11 cellular contexts compared by ENCODE assay signal in genomic region chr11:1875786-1876335, GRCh38. TPM values are rescaled to one million over a fixed set of nuclear protein-coding genes. Genes with fewer than 3 reads are reported as not detected.
DNase-seq lines count a peak whose midpoint lies in the region; ATAC-seq, FAIRE-seq and TF ChIP-seq lines count a peak whose summit lies in the region.
"Not testable (repeated sequence)": the region's sequence is repeated elsewhere in the genome, so short reads cannot be mapped to it uniquely, and the experiment has no call there.
"Had no signal": no experiment of that assay in that cellular context is flagged by ENCODE, and none has a peak within 500 bp of the region (broad histone marks: within the 10 kb centered on the region; RNA-seq: fewer than 3 reads in every experiment).

No MANE protein-coding gene starts in this region.

- H3K4me2 ChIP-seq in HepG2 (ENCODE audit: low read depth, low read length): not testable (repeated sequence)
- peak overlapping the region; percentile 71 for H3K4me2 ChIP-seq in osteoblast (ENCODE audit: insufficient read depth, low read length)

- not testable (repeated sequence) for H3K9me3 ChIP-seq in CD4-positive, alpha-beta T cell (ENCODE audit: control insufficient read depth, low read length); HepG2 (ENCODE audit: low read length); osteoblast (ENCODE audit: low read depth, low read length); stomach smooth muscle (ENCODE audit: control insufficient read depth in 2 of 2, low read length in 2 of 2)

- not testable (repeated sequence) for H3K9me3 Mint-ChIP-seq in CD4-positive, alpha-beta T cell; activated B cell treated with CpG ODN at 0.5 μM for 24 hours; dendritic cell treated with granulocyte-macrophage colony-stimulating factor and Interleukin-4, amounts not matched to agents 40 ng/mL and 50 ng/mL, for 4 days

- H3K27ac Mint-ChIP-seq in CD4-positive, alpha-beta T cell: peak overlapping the region; percentile 68
- not testable (repeated sequence) for H3K27ac Mint-ChIP-seq in activated B cell treated with CpG ODN at 0.5 μM for 24 hours
- H3K27ac Mint-ChIP-seq in dendritic cell treated with granulocyte-macrophage colony-stimulating factor and Interleukin-4, amounts not matched to agents 40 ng/mL and 50 ng/mL, for 4 days: peak overlapping the region; percentile 36

- not testable (repeated sequence) for H3K79me2 ChIP-seq in HepG2 (ENCODE audit: insufficient read depth, low read length); osteoblast (ENCODE audit: insufficient read depth, low read length)

- TF ChIP-seq POLR2A in HepG2 (IDR thresholded peaks at IDR 0.05; ENCODE audit: insufficient read depth in 1 of 2, low read depth in 2 of 2, low read length in 2 of 2): not testable (repeated sequence)

- H3K36me3 ChIP-seq in HepG2 (replicated peaks in 1 of 2; ENCODE audit: control insufficient read depth in 1 of 2, insufficient read depth in 2 of 2, low read length in 2 of 2); osteoblast (ENCODE audit: insufficient read depth, low read length); stomach smooth muscle (ENCODE audit: control insufficient read depth in 2 of 2, insufficient read depth in 2 of 2, low read length in 2 of 2): not testable (repeated sequence)

- peaks cover 34% of the 10 kb centered on the region for H3K4me1 Mint-ChIP-seq in CD4-positive, alpha-beta T cell (ENCODE audit: low read depth)
- H3K4me1 Mint-ChIP-seq in activated B cell treated with CpG ODN at 0.5 μM for 24 hours: peaks cover 64% of the 10 kb centered on the region
- H3K4me1 Mint-ChIP-seq in dendritic cell treated with granulocyte-macrophage colony-stimulating factor and Interleukin-4, amounts not matched to agents 40 ng/mL and 50 ng/mL, for 4 days (ENCODE audit: low read depth): peaks cover 85% of the 10 kb centered on the region

- not testable (repeated sequence) for BruUV-seq in HepG2 (replicated peaks; lab: Mats Ljungman, UMichigan)

- in situ Hi-C loops in HepG2 (cut with HindIII; ENCODE audit: extremely low pct_ligation_motif_present, low pct_unique_long_range_greater_than_20kb): not testable (repeated sequence)

- H3K9ac ChIP-seq in HepG2 (ENCODE audit: insufficient read depth, low read depth, low read length); stomach smooth muscle (ENCODE audit: low read length in 2 of 2): not testable (repeated sequence)

- not testable (repeated sequence) for H3K4me3 Mint-ChIP-seq in CD4-positive, alpha-beta T cell; activated B cell treated with CpG ODN at 0.5 μM for 24 hours; dendritic cell treated with granulocyte-macrophage colony-stimulating factor and Interleukin-4, amounts not matched to agents 40 ng/mL and 50 ng/mL, for 4 days

- TF ChIP-seq EP300 in HepG2 (IDR thresholded peaks at IDR 0.05; ENCODE audit: low read depth in 2 of 2, low read length in 2 of 2); HepG2 (CRISPR knock-in tag; IDR thresholded peaks at IDR 0.05; ENCODE audit: borderline replicate concordance): not testable (repeated sequence)

- not testable (repeated sequence) for H4K20me1 ChIP-seq in HepG2 (ENCODE audit: insufficient read depth, low read length); osteoblast (ENCODE audit: insufficient read depth, low read length)

- intact Hi-C loops in CD4-positive, alpha-beta T cell (cut with DNase I, micrococcal nuclease); activated B cell treated with CpG ODN at 0.5 μM for 24 hours (cut with micrococcal nuclease); dendritic cell treated with granulocyte-macrophage colony-stimulating factor and Interleukin-4, amounts not matched to agents 40 ng/mL and 50 ng/mL, for 4 days (cut with micrococcal nuclease); HepG2 (cut with micrococcal nuclease; ENCODE audit: unreplicated experiment): not testable (repeated sequence)

- POLR2A ChIA-PET in CD4-positive, alpha-beta T cell (lab: Charles Lee): interaction anchor here (1.1 to 1.7 kb wide), 3 partner anchors 22 to 41 kb away, joined by 3 to 7 read pairs (median 5); no protein-coding TSS in a partner anchor
- POLR2A ChIA-PET in activated B cell treated with CpG ODN at 0.5 μM for 24 hours (lab: Charles Lee): interaction anchor here (0.9 to 1.7 kb wide), 4 partner anchors 21 to 30 kb away, joined by 3 to 8 read pairs (median 4); partner anchors contain the start of gene LSP1
- POLR2A ChIA-PET in HepG2 (lab: Yijun Ruan, JAX): interaction anchor here (1.1 to 1.8 kb wide), 2 partner anchors 182 to 276 kb away, joined by 4 read pairs; no protein-coding TSS in a partner anchor

- H3K27me3 ChIP-seq in CD4-positive, alpha-beta T cell (ENCODE audit: control insufficient read depth, insufficient read depth, low read length); osteoblast (ENCODE audit: insufficient read depth, low read length); stomach smooth muscle (ENCODE audit: control insufficient read depth in 1 of 2, insufficient read depth in 2 of 2, low read length in 2 of 2): not testable (repeated sequence)
- peaks cover 12 to 53% of the 10 kb centered on the region in 2 experiments; a peak in 4 of 5 replicates for H3K27me3 ChIP-seq in HepG2 (ENCODE audit: control insufficient read depth in 1 of 2, insufficient read depth in 2 of 2, low read length in 2 of 2)

- peak in 1 of 10 experiments; percentile 0 for DNase-seq in CD4-positive, alpha-beta T cell
- DNase-seq in activated B cell treated with CpG ODN at 0.5 μM for 24 hours (peak; percentile 16), osteoblast (ENCODE audit: insufficient read length, low spot score, missing footprints) (peak; percentile 50)
- not testable (repeated sequence) for DNase-seq in HepG2 (ENCODE audit: low spot score)

- not testable (repeated sequence) for H3K4me3 ChIP-seq in HepG2 (replicated peaks in 1 of 3; ENCODE audit: insufficient read depth in 1 of 3, low read depth in 2 of 3, low read length in 3 of 3)
- H3K4me3 ChIP-seq in osteoblast (ENCODE audit: insufficient read depth, low read length): peak overlapping the region; percentile 56
- peak overlapping the region in 1 of 2 donors; percentile 40 for H3K4me3 ChIP-seq in stomach smooth muscle (ENCODE audit: low read length in 2 of 2)

- H3K27me3 Mint-ChIP-seq in CD4-positive, alpha-beta T cell; activated B cell treated with CpG ODN at 0.5 μM for 24 hours; dendritic cell treated with granulocyte-macrophage colony-stimulating factor and Interleukin-4, amounts not matched to agents 40 ng/mL and 50 ng/mL, for 4 days: not testable (repeated sequence)

- peak overlapping the region; percentile 13 for H3K27ac ChIP-seq in CD4-positive, alpha-beta T cell (ENCODE audit: low read depth, low read length)
- H3K27ac ChIP-seq in HepG2 (ENCODE audit: extremely low read length, insufficient read depth, low read length); osteoblast (ENCODE audit: low read depth, low read length): not testable (repeated sequence)
- H3K27ac ChIP-seq in stomach smooth muscle (ENCODE audit: low read length): peak overlapping the region; percentile 37

- not testable (repeated sequence) for FAIRE-seq in HepG2 (lab: Jason Lieb, UNC)

- not testable (repeated sequence) for ATAC-seq in CD4-positive, alpha-beta T cell (ENCODE audit: poor library complexity); activated B cell treated with CpG ODN at 0.5 μM for 24 hours (ENCODE audit: low read depth); HepG2

- H3K36me3 Mint-ChIP-seq in CD4-positive, alpha-beta T cell (ENCODE audit: low read depth): peaks cover 20% of the 10 kb centered on the region
- H3K36me3 Mint-ChIP-seq in activated B cell treated with CpG ODN at 0.5 μM for 24 hours (ENCODE audit: low read depth): peaks cover 16% of the 10 kb centered on the region
- peaks cover 49% of the 10 kb centered on the region for H3K36me3 Mint-ChIP-seq in dendritic cell treated with granulocyte-macrophage colony-stimulating factor and Interleukin-4, amounts not matched to agents 40 ng/mL and 50 ng/mL, for 4 days (ENCODE audit: low read depth)

- TF ChIP-seq RAD21 in HepG2 (CRISPR knock-in tag; IDR thresholded peaks at IDR 0.05): not testable (repeated sequence)

- H3K4me1 ChIP-seq in HepG2 (ENCODE audit: insufficient read depth, low read length) (peaks cover 28% of the 10 kb centered on the region), osteoblast (ENCODE audit: insufficient read depth, low read length) (peaks cover 12% of the 10 kb centered on the region), stomach smooth muscle (ENCODE audit: control insufficient read depth, insufficient read depth, low read length) (peaks cover 38% of the 10 kb centered on the region)

- CTCF ChIA-PET in CD4-positive, alpha-beta T cell (lab: Charles Lee): not testable (repeated sequence)
- CTCF ChIA-PET in activated B cell treated with CpG ODN at 0.5 μM for 24 hours (lab: Charles Lee) (interaction anchor here (0.7 to 1.8 kb wide), 7 partner anchors 13 to 268 kb away, joined by 3 to 7 read pairs (median 3); partner anchors contain the start of genes LSP1 and TNNI2), HepG2 (lab: Yijun Ruan, JAX; ENCODE audit: low intra/inter-chr PET ratio, low total read pairs) (interaction anchor here (0.6 to 2.9 kb wide), 4 partner anchors 182 to 330 kb away, joined by 3 to 36 read pairs (median 5); no protein-coding TSS in a partner anchor)

- H2AFZ ChIP-seq in HepG2 (ENCODE audit: low read length): not testable (repeated sequence)
- peak overlapping the region; percentile 68 for H2AFZ ChIP-seq in osteoblast (ENCODE audit: low read length)

- not testable (repeated sequence) for TF ChIP-seq CTCF in CD4-positive, alpha-beta T cell (IDR thresholded peaks at IDR 0.05); activated B cell treated with CpG ODN at 0.5 μM for 24 hours (IDR thresholded peaks at IDR 0.05); HepG2 (CRISPR knock-in tag; IDR thresholded peaks at IDR 0.05); osteoblast (IDR thresholded peaks at IDR 0.05; ENCODE audit: extremely low read depth, low read depth, low read length)

- no CpG with 5 or more reads among the region's 18 CpGs for WGBS in HepG2 (ENCODE audit: low lambda C conversion rate)

RNA-seq across cellular contexts. Expression of gene PRR33, which starts 15.8 kb away (rescaled TPM):
- total RNA-seq in CD4-positive, alpha-beta T cell: not detected
- total RNA-seq in activated B cell treated with CpG ODN at 0.5 μM for 24 hours (0.16 TPM in 1 of 2 replicates, not detected in the other), HepG2 (2016; rRNA removed; fragmentation: Illumina TruSeq; extraction: Trizol) (not detected in 2 replicates), osteoblast (not detected in 2 replicates)
- not detected in 2 replicates for total RNA-seq in HepG2 (2016; cell fraction: cytosol; rRNA removed; fragmentation: Illumina TruSeq; extraction: Trizol; ENCODE audit: low read depth)
- not detected in 2 replicates for total RNA-seq in HepG2 (2016; cell fraction: insoluble cytoplasmic fraction; rRNA removed; fragmentation: Illumina TruSeq; extraction: Trizol)
- not detected in 2 replicates for total RNA-seq in HepG2 (2016; cell fraction: membrane; rRNA removed; fragmentation: Illumina TruSeq; extraction: Trizol)
- not detected in 2 replicates for total RNA-seq in HepG2 (2016; cell fraction: nucleus; rRNA removed; fragmentation: Illumina TruSeq; extraction: Trizol)
- polyA plus RNA-seq in HepG2 (2011; rRNA removed): not detected in 2 replicates
- polyA plus RNA-seq in HepG2 (2011; cell fraction: cytosol; rRNA removed): not detected in 2 replicates
- polyA plus RNA-seq in HepG2 (2011; cell fraction: nucleus; rRNA removed): not detected in 2 replicates
- polyA plus RNA-seq in HepG2 (2012): 0.05 TPM in 1 of 2 replicates, not detected in the other
- not detected in 2 replicates for polyA plus RNA-seq in HepG2 (2016; cell fraction: cytosol; fragmentation: Illumina TruSeq; extraction: Trizol; ENCODE audit: low read depth)
- polyA plus RNA-seq in HepG2 (2016; cell fraction: insoluble cytoplasmic fraction; fragmentation: Illumina TruSeq; extraction: Trizol; ENCODE audit: low read depth): not detected in 2 replicates
- polyA plus RNA-seq in HepG2 (2016; cell fraction: membrane; fragmentation: Illumina TruSeq; extraction: Trizol; ENCODE audit: low read depth): not detected in 2 replicates
- polyA plus RNA-seq in HepG2 (2016; cell fraction: nucleus; fragmentation: Illumina TruSeq; extraction: Trizol; ENCODE audit: insufficient read depth, low read depth): not detected in 2 replicates
- not detected in 2 replicates for polyA minus RNA-seq in HepG2 (2011; rRNA and poly(A)+ RNA removed; ENCODE audit: low replicate concordance)
- polyA minus RNA-seq in HepG2 (2011; cell fraction: cytosol; rRNA and poly(A)+ RNA removed): not detected in 2 replicates
- not detected in 2 replicates for polyA minus RNA-seq in HepG2 (2011; cell fraction: nucleus; rRNA and poly(A)+ RNA removed)
- total RNA-seq: CD8-positive, alpha-beta T cell; HT1080; left colon; mucosa of descending colon; T-helper 1 cell treated with Interleukin-12 subunit alpha and Interleukin-12 subunit beta and Interleukin-4 antibody, amounts not matched to agents 30 ng/mL and 1 ng/mL, for 36 hours had no signal

RNA-seq across cellular contexts. Expression of gene LSP1, which starts 23.0 kb away (rescaled TPM):
- 100 to 1,000 TPM; 228 to 232 TPM for total RNA-seq in CD4-positive, alpha-beta T cell
- total RNA-seq in activated B cell treated with CpG ODN at 0.5 μM for 24 hours: 301 and 303 TPM in 2 replicates
- total RNA-seq in HepG2 (2016; rRNA removed; fragmentation: Illumina TruSeq; extraction: Trizol): 0.29 and 1.00 TPM in 2 replicates
- total RNA-seq in HepG2 (2016; cell fraction: cytosol; rRNA removed; fragmentation: Illumina TruSeq; extraction: Trizol; ENCODE audit: low read depth): 0.35 and 2.3 TPM in 2 replicates
- 0.65 and 1.00 TPM in 2 replicates for total RNA-seq in HepG2 (2016; cell fraction: insoluble cytoplasmic fraction; rRNA removed; fragmentation: Illumina TruSeq; extraction: Trizol)
- total RNA-seq in HepG2 (2016; cell fraction: membrane; rRNA removed; fragmentation: Illumina TruSeq; extraction: Trizol): 1.00 and 1.5 TPM in 2 replicates
- total RNA-seq in HepG2 (2016; cell fraction: nucleus; rRNA removed; fragmentation: Illumina TruSeq; extraction: Trizol): not detected in 2 replicates
- polyA plus RNA-seq in HepG2 (2011; rRNA removed): 0.59 and 1.5 TPM in 2 replicates
- 0.87 and 0.93 TPM in 2 replicates for polyA plus RNA-seq in HepG2 (2011; cell fraction: cytosol; rRNA removed)
- polyA plus RNA-seq in HepG2 (2011; cell fraction: nucleus; rRNA removed): 1.4 and 10.9 TPM in 2 replicates
- polyA plus RNA-seq in HepG2 (2012): 0.93 and 1.1 TPM in 2 replicates
- polyA plus RNA-seq in HepG2 (2016; cell fraction: cytosol; fragmentation: Illumina TruSeq; extraction: Trizol; ENCODE audit: low read depth): 0.59 and 1.5 TPM in 2 replicates
- 0.38 and 0.45 TPM in 2 replicates for polyA plus RNA-seq in HepG2 (2016; cell fraction: insoluble cytoplasmic fraction; fragmentation: Illumina TruSeq; extraction: Trizol; ENCODE audit: low read depth)
- 0.73 and 1.2 TPM in 2 replicates for polyA plus RNA-seq in HepG2 (2016; cell fraction: membrane; fragmentation: Illumina TruSeq; extraction: Trizol; ENCODE audit: low read depth)
- polyA plus RNA-seq in HepG2 (2016; cell fraction: nucleus; fragmentation: Illumina TruSeq; extraction: Trizol; ENCODE audit: insufficient read depth, low read depth): 0.79 and 0.90 TPM in 2 replicates
- 0.28 and 0.60 TPM in 2 replicates for polyA minus RNA-seq in HepG2 (2011; rRNA and poly(A)+ RNA removed; ENCODE audit: low replicate concordance)
- 0.59 and 0.70 TPM in 2 replicates for polyA minus RNA-seq in HepG2 (2011; cell fraction: cytosol; rRNA and poly(A)+ RNA removed)
- not detected in 2 replicates for polyA minus RNA-seq in HepG2 (2011; cell fraction: nucleus; rRNA and poly(A)+ RNA removed)
- 41.0 and 54.6 TPM in 2 replicates for total RNA-seq in osteoblast

RNA-seq across cellular contexts. Expression of gene TNNI2, which starts 37.1 kb away (rescaled TPM):
- under 1 TPM in 1 of 2 experiments, not detected in 1; 0.50 TPM for total RNA-seq in CD4-positive, alpha-beta T cell
- 1.0 and 1.5 TPM in 2 replicates for total RNA-seq in activated B cell treated with CpG ODN at 0.5 μM for 24 hours
- total RNA-seq in HepG2 (2016; rRNA removed; fragmentation: Illumina TruSeq; extraction: Trizol): 7.2 and 8.5 TPM in 2 replicates
- 4.6 and 5.0 TPM in 2 replicates for total RNA-seq in HepG2 (2016; cell fraction: cytosol; rRNA removed; fragmentation: Illumina TruSeq; extraction: Trizol; ENCODE audit: low read depth)
- total RNA-seq in HepG2 (2016; cell fraction: insoluble cytoplasmic fraction; rRNA removed; fragmentation: Illumina TruSeq; extraction: Trizol): 6.9 and 7.7 TPM in 2 replicates
- total RNA-seq in HepG2 (2016; cell fraction: membrane; rRNA removed; fragmentation: Illumina TruSeq; extraction: Trizol): 5.9 and 6.3 TPM in 2 replicates
- 2.2 and 3.4 TPM in 2 replicates for total RNA-seq in HepG2 (2016; cell fraction: nucleus; rRNA removed; fragmentation: Illumina TruSeq; extraction: Trizol)
- polyA plus RNA-seq in HepG2 (2011; rRNA removed): 12.0 and 21.2 TPM in 2 replicates
- polyA plus RNA-seq in HepG2 (2011; cell fraction: cytosol; rRNA removed): 19.5 and 30.5 TPM in 2 replicates
- 47.5 and 50.6 TPM in 2 replicates for polyA plus RNA-seq in HepG2 (2011; cell fraction: nucleus; rRNA removed)
- 52.9 and 67.0 TPM in 2 replicates for polyA plus RNA-seq in HepG2 (2012)
- polyA plus RNA-seq in HepG2 (2016; cell fraction: cytosol; fragmentation: Illumina TruSeq; extraction: Trizol; ENCODE audit: low read depth): 7.5 and 8.0 TPM in 2 replicates
- polyA plus RNA-seq in HepG2 (2016; cell fraction: insoluble cytoplasmic fraction; fragmentation: Illumina TruSeq; extraction: Trizol; ENCODE audit: low read depth): 6.6 and 8.3 TPM in 2 replicates
- polyA plus RNA-seq in HepG2 (2016; cell fraction: membrane; fragmentation: Illumina TruSeq; extraction: Trizol; ENCODE audit: low read depth): 4.0 and 6.2 TPM in 2 replicates
- polyA plus RNA-seq in HepG2 (2016; cell fraction: nucleus; fragmentation: Illumina TruSeq; extraction: Trizol; ENCODE audit: insufficient read depth, low read depth): 5.3 and 9.8 TPM in 2 replicates
- polyA minus RNA-seq in HepG2 (2011; rRNA and poly(A)+ RNA removed; ENCODE audit: low replicate concordance): 2.8 TPM in 1 of 2 replicates, not detected in the other
- polyA minus RNA-seq in HepG2 (2011; cell fraction: cytosol; rRNA and poly(A)+ RNA removed): 3.9 and 4.6 TPM in 2 replicates
- polyA minus RNA-seq in HepG2 (2011; cell fraction: nucleus; rRNA and poly(A)+ RNA removed): 2.6 and 3.2 TPM in 2 replicates
- not detected in 2 replicates for total RNA-seq in osteoblast
- total RNA-seq: HT1080; T-helper 1 cell treated with Interleukin-12 subunit alpha and Interleukin-12 subunit beta and Interleukin-4 antibody, amounts not matched to agents 30 ng/mL and 1 ng/mL, for 36 hours had no signal

RNA-seq across cellular contexts. Expression of gene SYT8, which starts 41.1 kb away (rescaled TPM):
- not detected for total RNA-seq in CD4-positive, alpha-beta T cell
- total RNA-seq in activated B cell treated with CpG ODN at 0.5 μM for 24 hours: not detected in 2 replicates
- total RNA-seq in HepG2 (2016; rRNA removed; fragmentation: Illumina TruSeq; extraction: Trizol): 0.60 TPM in 1 of 2 replicates, not detected in the other
- not detected in 2 replicates for total RNA-seq in HepG2 (2016; cell fraction: cytosol; rRNA removed; fragmentation: Illumina TruSeq; extraction: Trizol; ENCODE audit: low read depth)
- 0.19 TPM in 1 of 2 replicates, not detected in the other for total RNA-seq in HepG2 (2016; cell fraction: insoluble cytoplasmic fraction; rRNA removed; fragmentation: Illumina TruSeq; extraction: Trizol)
- total RNA-seq in HepG2 (2016; cell fraction: membrane; rRNA removed; fragmentation: Illumina TruSeq; extraction: Trizol): 0.12 and 0.24 TPM in 2 replicates
- 0.38 and 1.4 TPM in 2 replicates for total RNA-seq in HepG2 (2016; cell fraction: nucleus; rRNA removed; fragmentation: Illumina TruSeq; extraction: Trizol)
- 2.1 and 2.3 TPM in 2 replicates for polyA plus RNA-seq in HepG2 (2011; rRNA removed)
- polyA plus RNA-seq in HepG2 (2011; cell fraction: cytosol; rRNA removed): 0.23 and 0.67 TPM in 2 replicates
- 64.9 and 87.5 TPM in 2 replicates for polyA plus RNA-seq in HepG2 (2011; cell fraction: nucleus; rRNA removed)
- 0.56 and 1.3 TPM in 2 replicates for polyA plus RNA-seq in HepG2 (2012)
- not detected in 2 replicates for polyA plus RNA-seq in HepG2 (2016; cell fraction: cytosol; fragmentation: Illumina TruSeq; extraction: Trizol; ENCODE audit: low read depth)
- not detected in 2 replicates for polyA plus RNA-seq in HepG2 (2016; cell fraction: insoluble cytoplasmic fraction; fragmentation: Illumina TruSeq; extraction: Trizol; ENCODE audit: low read depth)
- polyA plus RNA-seq in HepG2 (2016; cell fraction: membrane; fragmentation: Illumina TruSeq; extraction: Trizol; ENCODE audit: low read depth): not detected in 2 replicates
- 1.7 and 2.2 TPM in 2 replicates for polyA plus RNA-seq in HepG2 (2016; cell fraction: nucleus; fragmentation: Illumina TruSeq; extraction: Trizol; ENCODE audit: insufficient read depth, low read depth)
- 0.28 TPM in 1 of 2 replicates, not detected in the other for polyA minus RNA-seq in HepG2 (2011; rRNA and poly(A)+ RNA removed; ENCODE audit: low replicate concordance)
- polyA minus RNA-seq in HepG2 (2011; cell fraction: cytosol; rRNA and poly(A)+ RNA removed): 0.62 TPM in 1 of 2 replicates, not detected in the other
- polyA minus RNA-seq in HepG2 (2011; cell fraction: nucleus; rRNA and poly(A)+ RNA removed): 2.9 and 3.7 TPM in 2 replicates
- 0.36 and 0.59 TPM in 2 replicates for total RNA-seq in osteoblast
- total RNA-seq: CD8-positive, alpha-beta T cell; HT1080; T-helper 1 cell treated with Interleukin-12 subunit alpha and Interleukin-12 subunit beta and Interleukin-4 antibody, amounts not matched to agents 30 ng/mL and 1 ng/mL, for 36 hours had no signal

RNA-seq across cellular contexts. Expression of gene TNNT3, which starts 43.6 kb away (rescaled TPM):
- total RNA-seq in CD4-positive, alpha-beta T cell: 10 to 100 TPM; 19.1 to 21.9 TPM
- total RNA-seq in activated B cell treated with CpG ODN at 0.5 μM for 24 hours (2.9 and 3.5 TPM in 2 replicates), HepG2 (2016; rRNA removed; fragmentation: Illumina TruSeq; extraction: Trizol) (not detected in 2 replicates), osteoblast (not detected in 2 replicates)
- not detected in 2 replicates for total RNA-seq in HepG2 (2016; cell fraction: cytosol; rRNA removed; fragmentation: Illumina TruSeq; extraction: Trizol; ENCODE audit: low read depth)
- total RNA-seq in HepG2 (2016; cell fraction: insoluble cytoplasmic fraction; rRNA removed; fragmentation: Illumina TruSeq; extraction: Trizol): not detected in 2 replicates
- not detected in 2 replicates for total RNA-seq in HepG2 (2016; cell fraction: membrane; rRNA removed; fragmentation: Illumina TruSeq; extraction: Trizol)
- not detected in 2 replicates for total RNA-seq in HepG2 (2016; cell fraction: nucleus; rRNA removed; fragmentation: Illumina TruSeq; extraction: Trizol)
- polyA plus RNA-seq in HepG2 (2011; rRNA removed): not detected in 2 replicates
- polyA plus RNA-seq in HepG2 (2011; cell fraction: cytosol; rRNA removed): not detected in 2 replicates
- not detected in 2 replicates for polyA plus RNA-seq in HepG2 (2011; cell fraction: nucleus; rRNA removed)
- polyA plus RNA-seq in HepG2 (2012): not detected in 2 replicates
- not detected in 2 replicates for polyA plus RNA-seq in HepG2 (2016; cell fraction: cytosol; fragmentation: Illumina TruSeq; extraction: Trizol; ENCODE audit: low read depth)
- polyA plus RNA-seq in HepG2 (2016; cell fraction: insoluble cytoplasmic fraction; fragmentation: Illumina TruSeq; extraction: Trizol; ENCODE audit: low read depth): not detected in 2 replicates
- polyA plus RNA-seq in HepG2 (2016; cell fraction: membrane; fragmentation: Illumina TruSeq; extraction: Trizol; ENCODE audit: low read depth): not detected in 2 replicates
- polyA plus RNA-seq in HepG2 (2016; cell fraction: nucleus; fragmentation: Illumina TruSeq; extraction: Trizol; ENCODE audit: insufficient read depth, low read depth): not detected in 2 replicates
- not detected in 2 replicates for polyA minus RNA-seq in HepG2 (2011; rRNA and poly(A)+ RNA removed; ENCODE audit: low replicate concordance)
- polyA minus RNA-seq in HepG2 (2011; cell fraction: cytosol; rRNA and poly(A)+ RNA removed): not detected in 2 replicates
- polyA minus RNA-seq in HepG2 (2011; cell fraction: nucleus; rRNA and poly(A)+ RNA removed): not detected in 2 replicates
- total RNA-seq: HT1080 had no signal

Comparison
In these comparisons a context has a peak if more than half of its experiments do, and no peak if none do; other contexts are left out.
1. RNA of gene LSP1, which starts 23.0 kb away (total RNA-seq): 301 to 303 TPM in activated B cell treated with CpG ODN at 0.5 μM for 24 hours, 228 to 232 TPM in CD4-positive, alpha-beta T cell and 41.0 to 54.6 TPM in osteoblast; 0.29 to 2.3 TPM in HepG2; every median in the first group is over 10 times any median in the second.